Comparison of ENCODE assay signal across 17 cellular contexts in the genomic region with DNA sequence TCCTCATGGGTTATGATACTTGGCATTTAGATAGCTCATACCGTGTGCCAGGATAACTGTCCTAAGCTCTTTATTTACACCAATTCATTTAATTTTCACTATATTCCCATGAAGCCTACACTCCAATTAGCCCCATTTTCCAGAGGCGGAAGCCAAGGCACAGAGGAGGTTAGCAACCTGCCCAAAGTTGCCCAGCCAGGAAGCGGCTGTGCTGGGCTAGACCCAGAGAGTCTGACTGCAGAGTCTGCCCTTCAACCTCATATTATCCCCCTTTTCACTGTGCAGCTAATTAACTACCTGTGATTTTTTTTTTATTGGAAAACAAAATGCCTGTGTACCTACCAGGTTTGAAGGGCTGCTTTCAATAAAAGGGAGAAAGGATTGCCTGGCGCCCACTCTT. TPM values are rescaled to one million over a fixed set of nuclear protein-coding genes. Genes with fewer than 3 reads are reported as not detected.
DNase-seq lines count a peak whose midpoint lies in the region; ATAC-seq and TF ChIP-seq lines count a peak whose summit lies in the region.
"Had no signal": no experiment of that assay in that cellular context is flagged by ENCODE, and none has a peak within 500 bp of the region (broad histone marks: within the 10 kb centered on the region; RNA-seq: fewer than 3 reads in every experiment).

No MANE protein-coding gene starts in this region.

- DNase-seq in Caco-2 (no peak), psoas muscle (peak in 1 of 2 donors; percentile 8), brain microvascular endothelial cell (no peak), SK-N-SH (no peak)
- no peak for DNase-seq in activated CD4-positive, alpha-beta T cell treated with anti-CD3 and anti-CD28 coated beads for 1 hour
- DNase-seq: CD8-positive, alpha-beta T cell; DMS79; NCI-H1092; NCI-H146; NCI-H2081; NCI-H510A treated with DMSO at 0.1 percent for 48 hours had no signal

- no peaks in the 10 kb centered on the region for H3K9me3 Mint-ChIP-seq in Caco-2 (ENCODE audit: unreplicated experiment)
- peaks cover 0 to 5% (median 0%) of the 10 kb centered on the region in 5 experiments for H3K9me3 Mint-ChIP-seq in brain
- H3K9me3 Mint-ChIP-seq: CD8-positive, alpha-beta T cell had no signal

- H3K9me3 ChIP-seq in Caco-2 (no peaks in the 10 kb centered on the region), mucosa of rectum (ENCODE audit: control insufficient read depth in 2 of 2, low read length in 2 of 2) (no peaks in the 10 kb centered on the region), psoas muscle (no peaks in the 10 kb centered on the region), SK-N-SH (no peaks in the 10 kb centered on the region)
- H3K9me3 ChIP-seq: BLaER1 had no signal

- intact Hi-C loops in Caco-2 (cut with micrococcal nuclease; ENCODE audit: unreplicated experiment) (no loop called here), psoas muscle (cut with DNase I) (no loop called here)

- H3K27me3 Mint-ChIP-seq in Caco-2 (ENCODE audit: insufficient read depth, unreplicated experiment) = no peaks in the 10 kb centered on the region
- H3K27me3 Mint-ChIP-seq in brain = peaks cover 27% of the 10 kb centered on the region

- H2AFZ ChIP-seq in SK-N-SH (ENCODE audit: low read depth) = no peak overlapping the region
- H2AFZ ChIP-seq: GM23248 had no signal

- no peak for TF ChIP-seq RAD21 in SK-N-SH (IDR thresholded peaks at IDR 0.05; ENCODE audit: low read length)

- no peaks in the 10 kb centered on the region for H3K79me2 ChIP-seq in SK-N-SH (ENCODE audit: insufficient read depth)

- POLR2A ChIA-PET in Caco-2 (lab: Charles Lee) (no interaction called here), SK-N-SH (lab: Yijun Ruan, JAX) (no interaction called here)

- H3K4me1 Mint-ChIP-seq in Caco-2 (ENCODE audit: low read depth, unreplicated experiment) (peaks cover 13% of the 10 kb centered on the region), brain (peaks cover 31% of the 10 kb centered on the region)

- BruUV-seq in Caco-2 (replicated peaks; lab: Mats Ljungman, UMichigan) = no TSS peak

- H3K4me3 ChIP-seq in Caco-2 (ENCODE audit: low read depth, low read length) (peak overlapping the region; percentile 50; the same call in 1 of the 2 replicates), mucosa of rectum (ENCODE audit: low read length in 2 of 2) (peak overlapping the region; percentile 76 to 81), psoas muscle (no peak overlapping the region), brain microvascular endothelial cell (ENCODE audit: low read depth, low read length) (no peak overlapping the region), SK-N-SH (ENCODE audit: low read depth in 2 of 2, low read length in 1 of 2) (no peak overlapping the region)
- H3K4me3 ChIP-seq: BLaER1, GM23248 had no signal

- WGBS in psoas muscle, 3 donors = 76 to 81% (median 76%) methylated on average over 4 of the region's 4 CpGs
- WGBS in SK-N-SH (ENCODE audit: low lambda C conversion rate) = 69% methylated on average over 4 of the region's 4 CpGs

- H3K36me3 Mint-ChIP-seq in Caco-2 (ENCODE audit: insufficient read depth, unreplicated experiment) (no peaks in the 10 kb centered on the region), brain (peaks cover 3% of the 10 kb centered on the region)
- H3K36me3 Mint-ChIP-seq: CD8-positive, alpha-beta T cell had no signal

- ATAC-seq in psoas muscle = no peak
- ATAC-seq in HG02610 (IDR thresholded peaks at IDR 0.05; ENCODE audit: unreplicated experiment) = no peak
- ATAC-seq: CD8-positive, alpha-beta T cell had no signal

- H3K27ac Mint-ChIP-seq in Caco-2 (ENCODE audit: unreplicated experiment) = no peak overlapping the region
- peak overlapping the region in 4 of 5 experiments; percentile 13 to 76 (median 64) for H3K27ac Mint-ChIP-seq in brain
- H3K27ac Mint-ChIP-seq: CD8-positive, alpha-beta T cell had no signal

- H3K27ac ChIP-seq in mucosa of rectum (ENCODE audit: low read depth in 2 of 2, low read length in 2 of 2) (peak overlapping the region; percentile 82 to 94), psoas muscle (peak overlapping the region; percentile 37), brain microvascular endothelial cell (no peak overlapping the region), SK-N-SH (ENCODE audit: low read depth in 2 of 2, low read length in 1 of 2) (no peak overlapping the region)
- H3K27ac ChIP-seq: BLaER1, GM23248, KMS-11 had no signal

- TF ChIP-seq CTCF in Caco-2 (IDR thresholded peaks at IDR 0.05; ENCODE audit: insufficient read depth in 1 of 2, low read depth in 1 of 2, low read length in 1 of 2, severe bottlenecking in 1 of 2, unreplicated experiment in 1 of 2) = no peak
- no peak for TF ChIP-seq CTCF in brain (conservative IDR thresholded peaks at IDR 0.05)
- TF ChIP-seq CTCF in psoas muscle (IDR thresholded peaks at IDR 0.05) = no peak
- TF ChIP-seq CTCF in brain microvascular endothelial cell (IDR thresholded peaks at IDR 0.05; ENCODE audit: low read depth, low read length, missing control alignments) = no peak
- TF ChIP-seq CTCF in SK-N-SH (IDR thresholded peaks at IDR 0.05) = no peak

- H3K4me1 ChIP-seq in Caco-2 (peaks cover 30% of the 10 kb centered on the region), mucosa of rectum (ENCODE audit: control insufficient read depth in 2 of 2, insufficient read depth in 2 of 2, low read length in 2 of 2) (peaks cover 2 to 28% of the 10 kb centered on the region in 2 donors), psoas muscle (peaks cover 14% of the 10 kb centered on the region), SK-N-SH (ENCODE audit: control insufficient read depth in 1 of 2, insufficient read depth in 2 of 2, low read depth in 1 of 2, low read length in 1 of 2) (peaks cover 0 to 4% of the 10 kb centered on the region in 2 experiments; a peak in 1 of 4 replicates)

- H3K27me3 ChIP-seq in Caco-2 (replicated peaks; ENCODE audit: control insufficient read depth, insufficient read depth, low read length) (no peaks in the 10 kb centered on the region), mucosa of rectum (ENCODE audit: control insufficient read depth in 2 of 2, insufficient read depth in 2 of 2, low read length in 2 of 2) (peaks cover 0 to 3% of the 10 kb centered on the region in 2 donors), psoas muscle (ENCODE audit: insufficient read depth in 3 of 3, low read length in 2 of 3) (peaks cover 0 to 5% (median 0%) of the 10 kb centered on the region in 3 donors), brain microvascular endothelial cell (replicated peaks) (peaks cover 38% of the 10 kb centered on the region), SK-N-SH (ENCODE audit: insufficient read depth) (peaks cover 29% of the 10 kb centered on the region; the same call in 1 of the 2 replicates)

- in situ Hi-C loops in brain microvascular endothelial cell (cut with HindIII; ENCODE audit: low pct_ligation_motif_present, low sequenced_read_pairs) = no loop called here

- H3K36me3 ChIP-seq in Caco-2 (ENCODE audit: control insufficient read depth, insufficient read depth, low read length) (peaks cover 9% of the 10 kb centered on the region), mucosa of rectum (ENCODE audit: control insufficient read depth in 2 of 2, insufficient read depth in 2 of 2, low read length in 2 of 2) (peaks cover 7% of the 10 kb centered on the region in 2 donors), psoas muscle (ENCODE audit: insufficient read depth in 1 of 2, low read depth in 1 of 2) (no peaks in the 10 kb centered on the region), brain microvascular endothelial cell (replicated peaks) (no peaks in the 10 kb centered on the region), SK-N-SH (replicated peaks in 1 of 2; ENCODE audit: control insufficient read depth in 1 of 2, insufficient read depth in 2 of 2, low read length in 1 of 2) (no peaks in the 10 kb centered on the region)
- H3K36me3 ChIP-seq: BLaER1 had no signal

- no peaks in the 10 kb centered on the region for H3F3A ChIP-seq in SK-N-SH (replicated peaks; ENCODE audit: insufficient read depth)

- H3K9ac ChIP-seq in mucosa of rectum (ENCODE audit: low read depth in 1 of 2, low read length in 2 of 2) (peak overlapping the region; percentile 71 to 81), SK-N-SH (no peak overlapping the region)
- H3K9ac ChIP-seq: BLaER1, GM23248, KMS-11 had no signal

- no peak overlapping the region for H3K4me2 ChIP-seq in SK-N-SH
- H3K4me2 ChIP-seq: BLaER1, KMS-11 had no signal

- TF ChIP-seq EP300 in SK-N-SH (IDR thresholded peaks at IDR 0.05; ENCODE audit: borderline replicate concordance in 1 of 2, low read depth in 1 of 2, low read length in 1 of 2) = no peak

- CTCF ChIA-PET in Caco-2 (lab: Charles Lee) = no interaction called here
- CTCF ChIA-PET in SK-N-SH (lab: Yijun Ruan, JAX) = interaction anchor here (0.9 to 1.3 kb wide), 3 partner anchors 18 to 265 kb away, joined by 3 to 5 read pairs (median 4); no protein-coding TSS in a partner anchor

- no peaks in the 10 kb centered on the region for H4K20me1 ChIP-seq in SK-N-SH (ENCODE audit: insufficient read depth)

- H3K4me3 Mint-ChIP-seq in Caco-2 (ENCODE audit: unreplicated experiment) = peak overlapping the region; percentile 80
- H3K4me3 Mint-ChIP-seq in brain = peak overlapping the region in 4 of 5 experiments; percentile 83 to 91 (median 86)
- H3K4me3 Mint-ChIP-seq: CD8-positive, alpha-beta T cell had no signal

- H3K9me2 ChIP-seq in SK-N-SH = no peaks in the 10 kb centered on the region

TF ChIP-seq in SK-N-SH, 30 proteins besides CTCF, POLR2A, EP300 and RAD21:
- TF ChIP-seq GABPA (IDR thresholded peaks at IDR 0.05; ENCODE audit: low read depth) (no peak), FOSL2 (IDR thresholded peaks at IDR 0.05; ENCODE audit: borderline replicate concordance, low read depth) (no peak), TEAD4 (IDR thresholded peaks at IDR 0.05; ENCODE audit: borderline replicate concordance, insufficient read depth) (no peak), PBX3 (IDR thresholded peaks at IDR 0.05) (no peak), FOXM1 (IDR thresholded peaks at IDR 0.05; ENCODE audit: low read depth) (no peak)

RNA-seq across cellular contexts. Expression of gene RFLNA, which starts 2.5 kb away (rescaled TPM):
- total RNA-seq in Caco-2 (2022) (15.4 and 21.1 TPM in 2 replicates), psoas muscle (1 to 10 TPM in 3 of 4 donors, under 1 TPM in 1; 0.50 to 7.8 (median 1.8) TPM)
- polyA plus RNA-seq in brain (ENCODE audit: insufficient read depth, low read depth, low replicate concordance) (1.5 TPM), psoas muscle (under 1 TPM; 0.38 to 0.70 (median 0.47) TPM), SK-N-SH (2012; rRNA removed) (0.10 TPM in 1 of 2 replicates, not detected in the other)
- polyA plus RNA-seq in SK-N-SH (2012; cell fraction: cytosol; rRNA removed) = 0.01 and 0.04 TPM in 2 replicates
- 0.12 TPM in 1 of 2 replicates, not detected in the other for polyA plus RNA-seq in SK-N-SH (2012; cell fraction: nucleus; rRNA removed)
- total RNA-seq: CD8-positive, alpha-beta T cell had no signal

Comparison
In these comparisons a context has a peak if more than half of its experiments do, and no peak if none do; other contexts are left out.
1. H3K4me3 ChIP-seq: peak in Caco-2 (single experiment) and mucosa of rectum (2 of 2); none in psoas muscle (single experiment), brain microvascular endothelial cell (single experiment) and SK-N-SH (0 of 2).
2. H3K27ac ChIP-seq: peak in mucosa of rectum (2 of 2) and psoas muscle (single experiment); none in brain microvascular endothelial cell (single experiment) and SK-N-SH (0 of 2).